Comparison of ENCODE assay signal across 15 cellular contexts in genomic region chr7:145360511-145361100, GRCh38.
"Had no signal": no experiment of that assay in that cellular context is flagged by ENCODE, and none has a peak within 500 bp of the region (broad histone marks: within the 10 kb centered on the region; RNA-seq: fewer than 3 reads in every experiment).

No MANE protein-coding gene starts in this region.

- H3K27ac Mint-ChIP-seq: naive B cell; stimulated activated naive B cell treated with anti-CD40 and anti-IgM and Interleukin-4, amounts not matched to agents 10 μg/mL and 1 μg/mL and 100 μg/mL, for 72 hours had no signal

- H3K9me3 ChIP-seq: thyroid gland, vagina had no signal

- H3K4me1 Mint-ChIP-seq: naive B cell; stimulated activated naive B cell treated with anti-CD40 and anti-IgM and Interleukin-4, amounts not matched to agents 10 μg/mL and 1 μg/mL and 100 μg/mL, for 72 hours had no signal

- H3K36me3 ChIP-seq: gastroesophageal sphincter, left ventricle myocardium inferior, sigmoid colon, thyroid gland, upper lobe of left lung, vagina had no signal

- ATAC-seq: esophagus mucosa; gastroesophageal sphincter; stimulated activated naive B cell treated with anti-CD40 and anti-IgM and Interleukin-4, amounts not matched to agents 10 μg/mL and 1 μg/mL and 100 μg/mL, for 72 hours had no signal

- H3K4me1 ChIP-seq: gastroesophageal sphincter, left ventricle myocardium inferior, sigmoid colon, thyroid gland, upper lobe of left lung, vagina had no signal

- H3K27me3 Mint-ChIP-seq: naive B cell; stimulated activated naive B cell treated with anti-CD40 and anti-IgM and Interleukin-4, amounts not matched to agents 10 μg/mL and 1 μg/mL and 100 μg/mL, for 72 hours had no signal

- H3K4me3 ChIP-seq: gastroesophageal sphincter, left ventricle myocardium inferior, sigmoid colon, skin epidermis, thyroid gland, upper lobe of left lung, vagina had no signal

- H3K27me3 ChIP-seq: gastroesophageal sphincter, sigmoid colon, thyroid gland, upper lobe of left lung, vagina had no signal

- H3K27ac ChIP-seq: gastroesophageal sphincter, left ventricle myocardium inferior, sigmoid colon, skin epidermis, thyroid gland, upper lobe of left lung, vagina had no signal

- DNase-seq: effector memory CD4-positive, alpha-beta T cell; glutamatergic neuron; islet precursor cell; left ventricle myocardium inferior; naive B cell; sigmoid colon; stimulated activated CD4-positive, alpha-beta T cell treated with anti-CD3 and anti-CD28 coated beads, Interleukin-2, amount 100 ng/mL, for 24 hours; stimulated activated CD4-positive, alpha-beta T cell treated with anti-CD3 and anti-CD28 coated beads, Interleukin-4, amount 100 ng/mL, for 4 hours; stimulated activated naive B cell treated with anti-CD40 and anti-IgM and Interleukin-4, amounts not matched to agents 10 μg/mL and 1 μg/mL and 100 μg/mL, for 72 hours; thyroid gland had no signal

- H3K4me3 Mint-ChIP-seq: naive B cell; stimulated activated naive B cell treated with anti-CD40 and anti-IgM and Interleukin-4, amounts not matched to agents 10 μg/mL and 1 μg/mL and 100 μg/mL, for 72 hours had no signal
